In the genomic region with DNA sequence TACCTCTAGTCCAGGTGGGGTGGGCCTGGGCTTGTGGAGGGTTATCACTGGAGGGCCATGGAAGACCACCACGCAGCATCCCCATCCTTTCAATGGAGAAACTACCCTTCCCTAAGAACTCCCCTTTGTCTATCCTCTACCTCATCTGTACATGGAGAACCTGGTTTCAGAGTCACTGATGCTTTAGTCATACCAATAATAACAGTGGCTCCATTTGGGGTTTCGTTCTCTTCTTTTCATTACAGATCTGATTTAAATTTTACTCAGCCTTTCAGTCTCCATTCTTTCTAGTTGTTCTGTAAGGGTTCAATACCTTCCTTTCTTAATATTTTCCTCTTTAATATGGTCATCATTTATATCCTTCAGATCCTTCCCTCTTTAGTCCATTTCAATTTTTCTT, we compare ENCODE assay signal across 17 cellular contexts. TPM values are rescaled to one million over a fixed set of nuclear protein-coding genes. Genes with fewer than 3 reads are reported as not detected.
DNase-seq lines count a peak whose midpoint lies in the region; ATAC-seq and TF ChIP-seq lines count a peak whose summit lies in the region.
"Had no signal": no experiment of that assay in that cellular context is flagged by ENCODE, and none has a peak within 500 bp of the region (broad histone marks: within the 10 kb centered on the region; RNA-seq: fewer than 3 reads in every experiment).

No MANE protein-coding gene starts in this region.

- H3K9me3 Mint-ChIP-seq in activated CD8-positive, alpha-beta T cell treated with anti-CD3 and anti-CD28 coated beads for 36 hours = peaks cover 14% of the 10 kb centered on the region
- peaks cover 11% of the 10 kb centered on the region for H3K9me3 Mint-ChIP-seq in activated CD8-positive, alpha-beta T cell treated with anti-CD3 and anti-CD28 coated beads, Interleukin-2, amount 10 ng/mL, durations not matched to agents 7 days and 5 days (ENCODE audit: insufficient read depth)
- H3K9me3 Mint-ChIP-seq in activated naive CD4-positive, alpha-beta T cell treated with anti-CD3 and anti-CD28 coated beads, Interleukin-2, amount 50 U/mL, for 72 hours = peaks cover 10 to 17% of the 10 kb centered on the region in 2 donors
- peaks cover 5% of the 10 kb centered on the region for H3K9me3 Mint-ChIP-seq in stimulated activated effector memory CD8-positive, alpha-beta T cell treated with anti-CD3 and anti-CD28 coated beads, Interleukin-12 subunit alpha, Interleukin-12 subunit beta, amount 100 ng/mL, for 72 hours

- POLR2A ChIA-PET in activated CD8-positive, alpha-beta T cell treated with anti-CD3 and anti-CD28 coated beads for 36 hours (lab: Charles Lee) = no interaction called here
- POLR2A ChIA-PET in activated CD8-positive, alpha-beta T cell treated with anti-CD3 and anti-CD28 coated beads, Interleukin-2, amount 10 ng/mL, durations not matched to agents 7 days and 5 days (lab: Charles Lee) = no interaction called here

- peak overlapping the region; percentile 77 for H3K27ac ChIP-seq in VCaP
- H3K27ac ChIP-seq: BLaER1, GM23248, HL-60 had no signal

- H3K36me3 Mint-ChIP-seq in activated CD8-positive, alpha-beta T cell treated with anti-CD3 and anti-CD28 coated beads for 36 hours (ENCODE audit: low read depth) = peaks cover 56% of the 10 kb centered on the region
- peaks cover 57% of the 10 kb centered on the region for H3K36me3 Mint-ChIP-seq in activated CD8-positive, alpha-beta T cell treated with anti-CD3 and anti-CD28 coated beads, Interleukin-2, amount 10 ng/mL, durations not matched to agents 7 days and 5 days (ENCODE audit: low read depth)
- H3K36me3 Mint-ChIP-seq in activated naive CD4-positive, alpha-beta T cell treated with anti-CD3 and anti-CD28 coated beads, Interleukin-2, amount 50 U/mL, for 72 hours = peaks cover 32 to 40% of the 10 kb centered on the region in 2 donors
- H3K36me3 Mint-ChIP-seq in stimulated activated effector memory CD8-positive, alpha-beta T cell treated with anti-CD3 and anti-CD28 coated beads, Interleukin-12 subunit alpha, Interleukin-12 subunit beta, amount 100 ng/mL, for 72 hours = peaks cover 75% of the 10 kb centered on the region

- ATAC-seq in activated CD8-positive, alpha-beta T cell treated with anti-CD3 and anti-CD28 coated beads for 36 hours = peak; percentile 37
- ATAC-seq in activated CD8-positive, alpha-beta T cell treated with anti-CD3 and anti-CD28 coated beads, Interleukin-2, amount 10 ng/mL, durations not matched to agents 7 days and 5 days = no peak
- peak; percentile 34 to 96 for ATAC-seq in activated naive CD4-positive, alpha-beta T cell treated with anti-CD3 and anti-CD28 coated beads, Interleukin-2, amount 50 U/mL, for 72 hours
- peak; percentile 87 for ATAC-seq in stimulated activated effector memory CD8-positive, alpha-beta T cell treated with anti-CD3 and anti-CD28 coated beads, Interleukin-12 subunit alpha, Interleukin-12 subunit beta, amount 100 ng/mL, for 72 hours
- ATAC-seq: HCT116 had no signal

- CTCF ChIA-PET in activated CD8-positive, alpha-beta T cell treated with anti-CD3 and anti-CD28 coated beads for 36 hours (lab: Charles Lee) = no interaction called here
- CTCF ChIA-PET in activated CD8-positive, alpha-beta T cell treated with anti-CD3 and anti-CD28 coated beads, Interleukin-2, amount 10 ng/mL, durations not matched to agents 7 days and 5 days (lab: Charles Lee) = no interaction called here

- no peaks in the 10 kb centered on the region for H3K4me1 Mint-ChIP-seq in activated CD8-positive, alpha-beta T cell treated with anti-CD3 and anti-CD28 coated beads for 36 hours (ENCODE audit: low read depth)
- H3K4me1 Mint-ChIP-seq in activated CD8-positive, alpha-beta T cell treated with anti-CD3 and anti-CD28 coated beads, Interleukin-2, amount 10 ng/mL, durations not matched to agents 7 days and 5 days (ENCODE audit: low read depth) = peaks cover 5% of the 10 kb centered on the region
- H3K4me1 Mint-ChIP-seq in stimulated activated effector memory CD8-positive, alpha-beta T cell treated with anti-CD3 and anti-CD28 coated beads, Interleukin-12 subunit alpha, Interleukin-12 subunit beta, amount 100 ng/mL, for 72 hours = peaks cover 8% of the 10 kb centered on the region

- DNase-seq in activated CD8-positive, alpha-beta T cell treated with anti-CD3 and anti-CD28 coated beads for 36 hours = no peak
- DNase-seq in activated CD8-positive, alpha-beta T cell treated with anti-CD3 and anti-CD28 coated beads, Interleukin-2, amount 10 ng/mL, durations not matched to agents 7 days and 5 days = no peak
- DNase-seq in activated naive CD4-positive, alpha-beta T cell treated with anti-CD3 and anti-CD28 coated beads, Interleukin-2, amount 50 U/mL, for 72 hours (ENCODE audit: low spot score in 2 of 2) = no peak
- no peak for DNase-seq in activated naive CD4-positive, alpha-beta T cell treated with anti-CD3 and anti-CD28 coated beads, Interleukin-2, amount 50 U/mL, for 16 hours
- no peak for DNase-seq in stimulated activated effector memory CD8-positive, alpha-beta T cell treated with anti-CD3 and anti-CD28 coated beads, Interleukin-12 subunit alpha, Interleukin-12 subunit beta, amount 100 ng/mL, for 72 hours (ENCODE audit: low spot score in 2 of 2)
- DNase-seq in NCI-H1092 (lab: John Stamatoyannopoulos, UW) = no peak
- DNase-seq: 8988T; AML-193; Caco-2; CD8-positive, alpha-beta memory T cell; DMS53; GF-D8; GM23248 had no signal

- intact Hi-C loops in activated CD8-positive, alpha-beta T cell treated with anti-CD3 and anti-CD28 coated beads for 36 hours (cut with micrococcal nuclease) = no loop called here

- H3K27ac Mint-ChIP-seq in activated CD8-positive, alpha-beta T cell treated with anti-CD3 and anti-CD28 coated beads for 36 hours = no peak overlapping the region
- H3K27ac Mint-ChIP-seq in activated CD8-positive, alpha-beta T cell treated with anti-CD3 and anti-CD28 coated beads, Interleukin-2, amount 10 ng/mL, durations not matched to agents 7 days and 5 days = no peak overlapping the region
- H3K27ac Mint-ChIP-seq in activated naive CD4-positive, alpha-beta T cell treated with anti-CD3 and anti-CD28 coated beads, Interleukin-2, amount 50 U/mL, for 72 hours = no peak overlapping the region
- no peak overlapping the region for H3K27ac Mint-ChIP-seq in stimulated activated effector memory CD8-positive, alpha-beta T cell treated with anti-CD3 and anti-CD28 coated beads, Interleukin-12 subunit alpha, Interleukin-12 subunit beta, amount 100 ng/mL, for 72 hours
- H3K27ac Mint-ChIP-seq: CD8-positive, alpha-beta memory T cell had no signal

- no peak overlapping the region for H3K4me3 Mint-ChIP-seq in activated CD8-positive, alpha-beta T cell treated with anti-CD3 and anti-CD28 coated beads for 36 hours
- H3K4me3 Mint-ChIP-seq in activated CD8-positive, alpha-beta T cell treated with anti-CD3 and anti-CD28 coated beads, Interleukin-2, amount 10 ng/mL, durations not matched to agents 7 days and 5 days = no peak overlapping the region
- no peak overlapping the region for H3K4me3 Mint-ChIP-seq in stimulated activated effector memory CD8-positive, alpha-beta T cell treated with anti-CD3 and anti-CD28 coated beads, Interleukin-12 subunit alpha, Interleukin-12 subunit beta, amount 100 ng/mL, for 72 hours
- H3K4me3 Mint-ChIP-seq: CD8-positive, alpha-beta memory T cell had no signal

- no peak for TF ChIP-seq CTCF in activated CD8-positive, alpha-beta T cell treated with anti-CD3 and anti-CD28 coated beads for 36 hours (IDR thresholded peaks at IDR 0.05)
- no peak for TF ChIP-seq CTCF in VCaP (conservative IDR thresholded peaks at IDR 0.05)

- no peaks in the 10 kb centered on the region for H3K27me3 Mint-ChIP-seq in activated CD8-positive, alpha-beta T cell treated with anti-CD3 and anti-CD28 coated beads for 36 hours
- H3K27me3 Mint-ChIP-seq in activated CD8-positive, alpha-beta T cell treated with anti-CD3 and anti-CD28 coated beads, Interleukin-2, amount 10 ng/mL, durations not matched to agents 7 days and 5 days (ENCODE audit: low read depth) = no peaks in the 10 kb centered on the region

RNA-seq across cellular contexts. Expression of a gene that starts 54.6 kb away (rescaled TPM):
- 100 to 1,000 TPM; 102 to 106 TPM for total RNA-seq in activated CD8-positive, alpha-beta T cell treated with anti-CD3 and anti-CD28 coated beads for 36 hours
- 100 to 1,000 TPM; 166 TPM for total RNA-seq in activated CD8-positive, alpha-beta T cell treated with anti-CD3 and anti-CD28 coated beads, Interleukin-2, amount 10 ng/mL, durations not matched to agents 7 days and 5 days
- 10 to 100 TPM; 27.3 to 70.4 TPM for total RNA-seq in activated naive CD4-positive, alpha-beta T cell treated with anti-CD3 and anti-CD28 coated beads, Interleukin-2, amount 50 U/mL, for 72 hours
